ENCODE assay signal across 25 cellular contexts in genomic region chr1:237045278-237046016, GRCh38. TPM values are rescaled to one million over a fixed set of nuclear protein-coding genes. Genes with fewer than 3 reads are reported as not detected.
A peak's percentile ranks its signal among the peaks of the same experiment; 100 is the strongest.
DNase-seq lines count a peak whose midpoint lies in the region; ATAC-seq, FAIRE-seq and TF ChIP-seq lines count a peak whose summit lies in the region.
"Had no signal": no experiment of that assay in that cellular context is flagged by ENCODE, and none has a peak within 500 bp of the region (broad histone marks: within the 10 kb centered on the region; RNA-seq: fewer than 3 reads in every experiment).

No MANE protein-coding gene starts in this region.

- ATAC-seq in K562 (no peak), GM21786 (IDR thresholded peaks at IDR 0.05; ENCODE audit: unreplicated experiment) (no peak), HG02588 (IDR thresholded peaks at IDR 0.05; ENCODE audit: unreplicated experiment) (no peak)
- ATAC-seq: GM12878; lower lobe of right lung; sciatic nerve; stimulated activated memory B cell treated with anti-CD40 and anti-IgM and Interleukin-4, amounts not matched to agents 10 μg/mL and 1 μg/mL and 100 μg/mL, for 72 hours had no signal

- TF ChIP-seq EP300 in K562 (IDR thresholded peaks at IDR 0.05; ENCODE audit: low read length) = no peak

- 11% methylated on average over 1 of the region's 3 CpGs for WGBS in HUES64
- 2% methylated on average over 3 of the region's 3 CpGs for WGBS in K562 (ENCODE audit: insufficient coverage, low coverage, missing lambda C conversion rate)

- no peaks in the 10 kb centered on the region for H3K79me2 ChIP-seq in K562 (ENCODE audit: control insufficient read depth, insufficient read depth, low read length)

- H3K9me3 Mint-ChIP-seq in MCF 10A (ENCODE audit: unreplicated experiment) (no peaks in the 10 kb centered on the region), nephron (no peaks in the 10 kb centered on the region)

- FAIRE-seq in K562 (lab: Jason Lieb, UNC) (no peak), kidney (lab: Jason Lieb, UNC) (no peak)
- FAIRE-seq: GM12878 had no signal

- no peak overlapping the region for H3K4me3 ChIP-seq in breast epithelium
- peak overlapping the region; percentile 67; the same call in 1 of the 2 replicates for H3K4me3 ChIP-seq in HUES64 (ENCODE audit: low read length)
- no peak overlapping the region for H3K4me3 ChIP-seq in K562
- no peak overlapping the region for H3K4me3 ChIP-seq in kidney (ENCODE audit: low read length in 2 of 2)
- H3K4me3 ChIP-seq: esophagus squamous epithelium, GM12878, lower lobe of right lung had no signal

- peaks cover 0 to 12% of the 10 kb centered on the region in 2 donors for H3K4me1 ChIP-seq in breast epithelium
- peaks cover 46% of the 10 kb centered on the region for H3K4me1 ChIP-seq in HUES64 (ENCODE audit: insufficient read depth, low read length)
- H3K4me1 ChIP-seq in K562 (replicated peaks in 1 of 2; ENCODE audit: control insufficient read depth in 2 of 2, insufficient read depth in 2 of 2, low read length in 2 of 2) = no peaks in the 10 kb centered on the region
- H3K4me1 ChIP-seq in kidney (ENCODE audit: control insufficient read depth in 1 of 2, insufficient read depth in 1 of 2, low read depth in 1 of 2, low read length in 2 of 2) = peaks cover 0 to 9% of the 10 kb centered on the region in 2 donors

- no peaks in the 10 kb centered on the region for H4K20me1 ChIP-seq in K562 (replicated peaks; ENCODE audit: control insufficient read depth, insufficient read depth, low read length)

- H3K27me3 ChIP-seq in breast epithelium (peaks cover 0 to 45% of the 10 kb centered on the region in 2 donors), HUES64 (ENCODE audit: insufficient read depth, low read length) (peaks cover 42% of the 10 kb centered on the region), K562 (ENCODE audit: control insufficient read depth in 2 of 2, insufficient read depth in 2 of 2, low read length in 2 of 2) (peaks cover 7 to 17% of the 10 kb centered on the region in 2 experiments)

- H3K36me3 ChIP-seq in breast epithelium (no peaks in the 10 kb centered on the region), HUES64 (ENCODE audit: insufficient read depth, low read length) (no peaks in the 10 kb centered on the region), K562 (ENCODE audit: control insufficient read depth, insufficient read depth, low read length) (no peaks in the 10 kb centered on the region), kidney (ENCODE audit: control insufficient read depth in 1 of 2, insufficient read depth in 2 of 2, low read length in 2 of 2) (no peaks in the 10 kb centered on the region)
- H3K36me3 ChIP-seq: esophagus squamous epithelium, lower lobe of right lung had no signal

- H3K27ac Mint-ChIP-seq in MCF 10A (ENCODE audit: low read depth, unreplicated experiment) (no peak overlapping the region), nephron (no peak overlapping the region)
- H3K27ac Mint-ChIP-seq: immature natural killer cell; stimulated activated memory B cell treated with anti-CD40 and anti-IgM and Interleukin-4, amounts not matched to agents 10 μg/mL and 1 μg/mL and 100 μg/mL, for 72 hours had no signal

- H2AFZ ChIP-seq in K562 (ENCODE audit: low read depth, low read length) = no peak overlapping the region

- H3K9me3 ChIP-seq in breast epithelium = no peaks in the 10 kb centered on the region
- H3K9me3 ChIP-seq in HUES64 (ENCODE audit: insufficient read depth, low read depth, low read length) = no peaks in the 10 kb centered on the region
- no peaks in the 10 kb centered on the region for H3K9me3 ChIP-seq in K562 (replicated peaks; ENCODE audit: control insufficient read depth, insufficient read depth, low read depth, low read length)
- no peaks in the 10 kb centered on the region for H3K9me3 ChIP-seq in kidney (ENCODE audit: control insufficient read depth in 1 of 2, low read length in 2 of 2)
- H3K9me3 ChIP-seq: esophagus squamous epithelium, lower lobe of right lung had no signal

- H3K36me3 Mint-ChIP-seq in MCF 10A (ENCODE audit: insufficient read depth, unreplicated experiment) (no peaks in the 10 kb centered on the region), nephron (ENCODE audit: low read depth) (no peaks in the 10 kb centered on the region)
- H3K36me3 Mint-ChIP-seq: stimulated activated memory B cell treated with anti-CD40 and anti-IgM and Interleukin-4, amounts not matched to agents 10 μg/mL and 1 μg/mL and 100 μg/mL, for 72 hours had no signal

- in situ Hi-C loops in K562 (cut with MboI) = no loop called here

- no peak overlapping the region for H3K4me2 ChIP-seq in K562 (ENCODE audit: insufficient read depth, low read length)
- H3K4me2 ChIP-seq: KMS-11 had no signal

- CTCF ChIA-PET in MCF 10A (lab: Yijun Ruan, JAX) = no interaction called here
- CTCF ChIA-PET in K562 (lab: Yijun Ruan, JAX; ENCODE audit: low intra/inter-chr PET ratio) = no interaction called here

- H3K27me3 Mint-ChIP-seq in MCF 10A (ENCODE audit: insufficient read depth, unreplicated experiment) (no peaks in the 10 kb centered on the region), nephron (ENCODE audit: low read depth) (peaks cover 20% of the 10 kb centered on the region)

- H3K4me3 Mint-ChIP-seq in MCF 10A (ENCODE audit: unreplicated experiment) (no peak overlapping the region), nephron (peak overlapping the region in 2 of 3 experiments; percentile 5 to 37)
- H3K4me3 Mint-ChIP-seq: immature natural killer cell; stimulated activated memory B cell treated with anti-CD40 and anti-IgM and Interleukin-4, amounts not matched to agents 10 μg/mL and 1 μg/mL and 100 μg/mL, for 72 hours had no signal

- TF ChIP-seq RAD21 in K562 (CRISPR knock-in tag; conservative IDR thresholded peaks at IDR 0.05 in 1 of 2, IDR thresholded peaks at IDR 0.05 in 1 of 2) = peak; percentile 31 to 46; a peak in 2 of 4 replicates

- H3K27ac ChIP-seq in breast epithelium (no peak overlapping the region), HUES64 (ENCODE audit: low read depth, low read length) (no peak overlapping the region), K562 (ENCODE audit: extremely low read depth, low read depth, low read length) (no peak overlapping the region), kidney (ENCODE audit: low read depth in 2 of 2, low read length in 2 of 2) (no peak overlapping the region)
- H3K27ac ChIP-seq: C4-2B, esophagus squamous epithelium, KMS-11, lower lobe of right lung had no signal

- H3K4me1 Mint-ChIP-seq in MCF 10A (ENCODE audit: insufficient read depth, unreplicated experiment) (peaks cover 5% of the 10 kb centered on the region), nephron (peaks cover 20% of the 10 kb centered on the region)
- H3K4me1 Mint-ChIP-seq: stimulated activated memory B cell treated with anti-CD40 and anti-IgM and Interleukin-4, amounts not matched to agents 10 μg/mL and 1 μg/mL and 100 μg/mL, for 72 hours had no signal

- TF ChIP-seq CTCF in MCF 10A (IDR thresholded peaks at IDR 0.05; ENCODE audit: unreplicated experiment) (no peak), breast epithelium (IDR thresholded peaks at IDR 0.05) (no peak), K562 (IDR thresholded peaks at IDR 0.05 in 2 of 3, conservative IDR thresholded peaks at IDR 0.05 in 1 of 3; ENCODE audit: insufficient read depth in 2 of 3, low read depth in 1 of 3, low read length in 3 of 3) (peak in 2 of 3 experiments; percentile 3 to 35; a peak in 2 of 6 replicates), nephron (IDR thresholded peaks at IDR 0.05; ENCODE audit: unreplicated experiment in 3 of 3) (no peak), kidney (IDR thresholded peaks at IDR 0.05; ENCODE audit: borderline replicate concordance, extremely low read depth, insufficient read depth) (no peak)

- no peaks in the 10 kb centered on the region for H3K9me1 ChIP-seq in K562 (ENCODE audit: control insufficient read depth, insufficient read depth, low read length)

- H3K9ac ChIP-seq in HUES64 (ENCODE audit: low read depth, low read length) = no peak overlapping the region
- H3K9ac ChIP-seq in K562 (ENCODE audit: insufficient read depth in 1 of 2, low read depth in 2 of 2, low read length in 2 of 2) = no peak overlapping the region
- H3K9ac ChIP-seq in kidney (ENCODE audit: low read length in 2 of 2) = no peak overlapping the region
- H3K9ac ChIP-seq: KMS-11 had no signal

- POLR2A ChIA-PET in MCF 10A (lab: Yijun Ruan, JAX) (no interaction called here), K562 (lab: Yijun Ruan, JAX) (interaction anchor here (0.7 kb wide), 1 partner anchor 426 kb away, joined by 3 read pairs; no protein-coding TSS in a partner anchor)

- BruUV-seq in MCF 10A (replicated peaks; lab: Mats Ljungman, UMichigan) (no TSS peak), K562 (replicated peaks; lab: Mats Ljungman, UMichigan) (no TSS peak)

- DNase-seq in MCF 10A (ENCODE audit: unreplicated experiment) = peak; percentile 41
- DNase-seq in breast epithelium (ENCODE audit: low spot score in 2 of 2) = no peak
- peak in 1 of 4 experiments; percentile 27 for DNase-seq in K562 (ENCODE audit: extremely low read depth in 1 of 4, low spot score in 3 of 4)
- DNase-seq in kidney = no peak
- DNase-seq: activated CD4-positive, alpha-beta T cell treated with anti-CD3 and anti-CD28 coated beads, Interleukin-2, amount 50 U/mL, for 4 hours; activated naive CD4-positive, alpha-beta T cell; activated T-cell treated with anti-CD3 and anti-CD28 coated beads, Interleukin-2, amount 50 U/mL, for 1 hour; esophagus squamous epithelium; GF-D8; immature natural killer cell; lower lobe of right lung; NCI-H1092 treated with DMSO at 0.1 percent for 48 hours; SHP77 treated with DMSO at 0.1 percent for 48 hours; T-helper 1 cell had no signal

- TF ChIP-seq POLR2A in breast epithelium (IDR thresholded peaks at IDR 0.05) = no peak
- no peak for TF ChIP-seq POLR2A in K562 (conservative IDR thresholded peaks at IDR 0.05)

- intact Hi-C loops in MCF 10A (cut with micrococcal nuclease) (no loop called here), breast epithelium (cut with DNase I; ENCODE audit: low total_unique reads) (no loop called here), K562 (cut with micrococcal nuclease) (loop anchor here (10.0 kb wide), 1 partner anchor 291 kb away; no protein-coding TSS in a partner anchor), kidney (cut with DNase I) (no loop called here)

RNA-seq across cellular contexts. Expression of gene RYR2, which starts 3.5 kb away (rescaled TPM):
- total RNA-seq in MCF 10A (2022) (4.0 and 5.3 TPM in 2 replicates), breast epithelium (under 1 TPM; 0.16 to 0.59 (median 0.33) TPM), K562 (2014; rRNA removed) (0.14 and 0.24 TPM in 2 replicates), K562 (2014; rRNA removed; fragmentation: Illumina TruSeq; extraction: Trizol) (0.26 and 0.33 TPM in 2 replicates), K562 (2015; rRNA removed; fragmentation: Illumina TruSeq; extraction: Trizol) (0.23 and 0.33 TPM in 2 replicates), K562 (2021) (0.13 and 0.18 TPM in 2 replicates), kidney (0.60 TPM)
- 1.5 TPM for polyA plus RNA-seq in HUES64 (2013, experiment 1 of 2)
- 1.8 TPM for polyA plus RNA-seq in HUES64 (2013, experiment 2 of 2)
- total RNA-seq in K562 (2011; cell fraction: chromatin; rRNA removed; ENCODE audit: low replicate concordance) = 0.14 and 0.69 TPM in 2 replicates
- 0.17 and 0.26 TPM in 2 replicates for total RNA-seq in K562 (2011; cell fraction: nucleolus; rRNA removed)
- total RNA-seq in K562 (2011; cell fraction: nucleoplasm; rRNA removed) = 0.31 and 0.37 TPM in 2 replicates
- polyA plus RNA-seq in K562 (2011; rRNA removed) (under 0.01 and 0.07 TPM in 2 replicates), K562 (2014; fragmentation: Illumina TruSeq; extraction: Trizol) (0.13 and 0.17 TPM in 2 replicates), K562 (2014; fragmentation: Nextera tagmentation; extraction: Ambion mirVana) (under 1 TPM; 0.03 to 0.10 TPM), K562 (2014; rRNA removed) (0.42 and 0.47 TPM in 2 replicates), kidney (ENCODE audit: insufficient read depth, low read depth, low replicate concordance) (0.28 TPM)
- polyA plus RNA-seq in K562 (2011; cell fraction: cytosol; rRNA removed) = under 0.01 TPM in 2 replicates
- polyA plus RNA-seq in K562 (2011; cell fraction: nucleus; rRNA removed) = 0.06 TPM in 1 of 2 replicates, not detected in the other
- 0.12 and 0.35 TPM in 2 replicates for polyA plus RNA-seq in K562 (2012)
- polyA minus RNA-seq in K562 (2011; rRNA and poly(A)+ RNA removed) = 0.03 and 0.21 TPM in 2 replicates
- not detected in 2 replicates for polyA minus RNA-seq in K562 (2011; cell fraction: cytosol; rRNA and poly(A)+ RNA removed)
- under 0.01 and 0.13 TPM in 2 replicates for polyA minus RNA-seq in K562 (2011; cell fraction: nucleus; rRNA and poly(A)+ RNA removed)
- total RNA-seq: GM12878 had no signal

RNA-seq across cellular contexts. Expression of gene MT1HL1, which starts 41.2 kb away (rescaled TPM):
- not detected in 2 replicates for total RNA-seq in MCF 10A (2022)
- total RNA-seq in breast epithelium = not detected
- polyA plus RNA-seq in HUES64 (2013, experiment 1 of 2) = not detected
- not detected for polyA plus RNA-seq in HUES64 (2013, experiment 2 of 2)
- not detected in 2 replicates for total RNA-seq in K562 (2011; cell fraction: chromatin; rRNA removed; ENCODE audit: low replicate concordance)
- total RNA-seq in K562 (2011; cell fraction: nucleolus; rRNA removed) = not detected in 2 replicates
- not detected in 2 replicates for total RNA-seq in K562 (2011; cell fraction: nucleoplasm; rRNA removed)
- total RNA-seq in K562 (2014; rRNA removed) = not detected in 2 replicates
- not detected in 2 replicates for total RNA-seq in K562 (2014; rRNA removed; fragmentation: Illumina TruSeq; extraction: Trizol)
- not detected in 2 replicates for total RNA-seq in K562 (2015; rRNA removed; fragmentation: Illumina TruSeq; extraction: Trizol)
- total RNA-seq in K562 (2021) = not detected in 2 replicates
- polyA plus RNA-seq in K562 (2011; rRNA removed) = not detected in 2 replicates
- polyA plus RNA-seq in K562 (2011; cell fraction: cytosol; rRNA removed) = not detected in 2 replicates
- not detected in 2 replicates for polyA plus RNA-seq in K562 (2011; cell fraction: nucleus; rRNA removed)
- not detected in 2 replicates for polyA plus RNA-seq in K562 (2012)
- not detected in 2 replicates for polyA plus RNA-seq in K562 (2014; fragmentation: Illumina TruSeq; extraction: Trizol)
- not detected for polyA plus RNA-seq in K562 (2014; fragmentation: Nextera tagmentation; extraction: Ambion mirVana)
- not detected in 2 replicates for polyA plus RNA-seq in K562 (2014; rRNA removed)
- not detected in 2 replicates for polyA minus RNA-seq in K562 (2011; rRNA and poly(A)+ RNA removed)
- polyA minus RNA-seq in K562 (2011; cell fraction: cytosol; rRNA and poly(A)+ RNA removed) = not detected in 2 replicates
- polyA minus RNA-seq in K562 (2011; cell fraction: nucleus; rRNA and poly(A)+ RNA removed) = not detected in 2 replicates
- total RNA-seq in kidney = not detected
- not detected for polyA plus RNA-seq in kidney (ENCODE audit: insufficient read depth, low read depth, low replicate concordance)
- total RNA-seq: esophagus squamous epithelium, GM12878, lower lobe of right lung, osteocyte, sciatic nerve had no signal
- polyA plus RNA-seq: GM12878, immature natural killer cell, thymus had no signal

Comparison
In these comparisons a context has a peak if more than half of its experiments do, and no peak if none do; other contexts are left out.
1. CTCF ChIP-seq: peak in K562 (2 of 3); none in MCF 10A (single experiment), breast epithelium (0 of 3), nephron (0 of 3) and kidney (single experiment).